Comparison of ENCODE assay signal across 1 cellular context in the genomic region with DNA sequence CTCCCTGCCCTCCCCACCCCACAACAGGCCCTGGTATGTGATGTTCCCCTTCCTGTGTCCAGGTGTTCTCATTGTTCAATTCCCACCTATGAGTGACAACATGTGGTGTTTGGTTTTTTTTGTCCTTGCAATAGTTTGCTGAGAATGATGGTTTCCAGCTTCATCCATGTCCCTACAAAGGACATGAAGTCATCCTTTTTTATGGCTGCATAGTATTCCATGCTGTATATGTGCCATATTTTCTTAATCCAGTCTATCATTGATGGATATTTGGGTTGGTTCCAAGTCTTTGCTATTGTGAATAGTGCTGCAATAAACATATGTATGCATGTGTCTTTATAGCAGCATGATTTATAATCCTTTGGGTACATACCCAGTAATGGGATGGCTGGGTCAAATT.
A peak's percentile ranks its signal among the peaks of the same experiment; 100 is the strongest.
TF ChIP-seq lines count a peak whose summit lies in the region.

No MANE protein-coding gene starts in this region.

TF ChIP-seq in HEK293, 187 proteins besides CTCF, POLR2A, EP300 and RAD21 (continued from another document):
- TF ChIP-seq, protein P1, sequence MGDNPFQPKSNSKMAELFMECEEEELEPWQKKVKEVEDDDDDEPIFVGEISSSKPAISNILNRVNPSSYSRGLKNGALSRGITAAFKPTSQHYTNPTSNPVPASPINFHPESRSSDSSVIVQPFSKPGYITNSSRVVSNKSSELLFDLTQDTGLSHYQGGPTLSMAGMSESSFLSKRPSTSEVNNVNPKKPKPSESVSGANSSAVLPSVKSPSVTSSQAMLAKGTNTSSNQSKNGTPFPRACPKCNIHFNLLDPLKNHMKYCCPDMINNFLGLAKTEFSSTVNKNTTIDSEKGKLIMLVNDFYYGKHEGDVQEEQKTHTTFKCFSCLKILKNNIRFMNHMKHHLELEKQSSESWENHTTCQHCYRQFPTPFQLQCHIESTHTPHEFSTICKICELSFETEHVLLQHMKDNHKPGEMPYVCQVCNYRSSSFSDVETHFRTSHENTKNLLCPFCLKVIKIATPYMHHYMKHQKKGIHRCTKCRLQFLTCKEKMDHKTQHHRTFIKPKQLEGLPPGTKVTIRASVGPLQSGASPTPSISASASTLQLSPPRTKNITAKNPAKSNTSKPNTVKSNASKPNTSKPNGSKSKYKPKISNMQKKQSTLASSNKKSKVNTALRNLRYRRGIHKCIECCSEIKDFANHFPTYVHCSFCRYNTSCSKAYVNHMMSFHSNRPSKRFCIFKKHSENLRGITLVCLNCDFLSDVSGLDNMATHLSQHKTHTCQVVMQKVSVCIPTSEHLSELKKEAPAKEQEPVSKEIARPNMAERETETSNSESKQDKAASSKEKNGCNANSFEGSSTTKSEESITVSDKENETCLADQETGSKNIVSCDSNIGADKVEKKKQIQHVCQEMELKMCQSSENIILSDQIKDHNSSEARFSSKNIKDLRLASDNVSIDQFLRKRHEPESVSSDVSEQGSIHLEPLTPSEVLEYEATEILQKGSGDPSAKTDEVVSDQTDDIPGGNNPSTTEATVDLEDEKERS (tag by site-specific recombination; IDR thresholded peaks at IDR 0.05): peak; percentile 69; the same call in 1 of the 2 replicates
